Comparison of ENCODE assay signal across 8 cellular contexts in genomic region chr7:43583424-43584199, GRCh38. TPM values are rescaled to one million over a fixed set of nuclear protein-coding genes. Genes with fewer than 3 reads are reported as not detected.
DNase-seq lines count a peak whose midpoint lies in the region; ATAC-seq and TF ChIP-seq lines count a peak whose summit lies in the region.

No MANE protein-coding gene starts in this region.

- intact Hi-C loops in IMR-90 (cut with micrococcal nuclease), result loop anchor here (1.0 to 10.0 kb wide), 4 partner anchors 117 to 649 kb away; partner anchors contain the start of genes MRPL32 and PSMA2

- peak overlapping the region; percentile 57 for H3K4ac ChIP-seq in IMR-90 (ENCODE audit: low read depth, low read length)

- POLR2A ChIA-PET in IMR-90 (lab: Charles Lee; ENCODE audit: unreplicated experiment), result interaction anchor here (0.6 to 1.3 kb wide), 4 partner anchors 35 to 116 kb away, joined by 4 to 23 read pairs (median 10); no protein-coding TSS in a partner anchor

- peak overlapping the region; percentile 91 for H2AK9ac ChIP-seq in IMR-90 (replicated peaks; ENCODE audit: low read depth, low read length, poor library complexity)

- peak overlapping the region; percentile 22; the same call in 1 of the 2 replicates for H4K91ac ChIP-seq in IMR-90 (ENCODE audit: insufficient read depth, low read depth, low read length)

- H3K9me3 ChIP-seq in IMR-90 (ENCODE audit: control insufficient read depth, insufficient read depth, low read length), result no peaks in the 10 kb centered on the region

- CTCF ChIA-PET in IMR-90 (lab: Yijun Ruan, JAX), result interaction anchor here (0.6 to 2.7 kb wide), 43 partner anchors 9 to 695 kb away, joined by 3 to 104 read pairs (median 5); no protein-coding TSS in a partner anchor

- no peak for TF ChIP-seq RAD21 in IMR-90 (IDR thresholded peaks at IDR 0.05; ENCODE audit: low read length)

- H3K18ac ChIP-seq in IMR-90 (ENCODE audit: low read depth, low read length), result peak overlapping the region; percentile 58

- H3K27ac ChIP-seq in IMR-90 (ENCODE audit: insufficient read depth, low read length), result peak overlapping the region; percentile 78

- H3K56ac ChIP-seq in IMR-90 (ENCODE audit: extremely low read depth, insufficient read depth, low read length), result peak overlapping the region; percentile 89

- H4K20me1 ChIP-seq in IMR-90 (ENCODE audit: insufficient read depth, low read length), result peaks cover 50% of the 10 kb centered on the region

- peak overlapping the region; percentile 62 for H3K14ac ChIP-seq in IMR-90 (replicated peaks; ENCODE audit: low read depth, low read length)

- TF ChIP-seq CTCF in IMR-90 (conservative IDR thresholded peaks at IDR 0.05; ENCODE audit: low read depth, low read length), result no peak; the same call in none of the 2 replicates
- TF ChIP-seq CTCF in retinal pigment epithelial cell (conservative IDR thresholded peaks at IDR 0.05; ENCODE audit: low read depth, low read length), result peak; percentile 28

- H3K4me3 ChIP-seq in IMR-90 (ENCODE audit: insufficient read depth, low read depth, low read length), result peak overlapping the region; percentile 91
- peak overlapping the region; percentile 89 for H3K4me3 ChIP-seq in retinal pigment epithelial cell (ENCODE audit: low read length)

- H3K27me3 ChIP-seq in IMR-90 (ENCODE audit: control insufficient read depth, insufficient read depth, low read length), result peaks cover 2% of the 10 kb centered on the region; the same call in 1 of the 2 replicates

- H3K4me2 ChIP-seq in IMR-90 (ENCODE audit: low read depth, low read length), result peak overlapping the region; percentile 76

- no TSS peak for BruUV-seq in IMR-90 (replicated peaks; lab: Mats Ljungman, UMichigan)

- H3K4me1 ChIP-seq in IMR-90 (ENCODE audit: control insufficient read depth, insufficient read depth, low read length), result peaks cover 2% of the 10 kb centered on the region

- peak; percentile 35 for ATAC-seq in GM21528 (IDR thresholded peaks at IDR 0.05; ENCODE audit: low FRiP score, unreplicated experiment)
- peak; percentile 16 for ATAC-seq in IMR-90 (ENCODE audit: low read depth)

- no peaks in the 10 kb centered on the region for H3K36me3 ChIP-seq in IMR-90 (ENCODE audit: control insufficient read depth, insufficient read depth, low read length)

- no peak overlapping the region for H2BK20ac ChIP-seq in IMR-90 (ENCODE audit: low read depth, low read length)

- peak; percentile 43 for DNase-seq in DMS79 (lab: John Stamatoyannopoulos, UW)
- DNase-seq in IMR-90, result peak; percentile 46
- DNase-seq in SW 1271 (lab: John Stamatoyannopoulos, UW), result peak; percentile 14 to 59
- DNase-seq in amniotic stem cell (lab: John Stamatoyannopoulos, UW), result peak; percentile 22
- peak; percentile 25 for DNase-seq in hepatic stellate cell (ENCODE audit: low spot score)
- no peak for DNase-seq in retinal pigment epithelial cell (ENCODE audit: low read depth)
- DNase-seq in NCI-H128 (lab: John Stamatoyannopoulos, UW; ENCODE audit: unreplicated experiment), result no peak

- peak overlapping the region; percentile 27 for H2AK5ac ChIP-seq in IMR-90 (ENCODE audit: low read depth, low read length)

- TF ChIP-seq POLR2A in IMR-90 (IDR thresholded peaks at IDR 0.05; ENCODE audit: low read depth, low read length), result no peak; the same call in 1 of the 2 replicates

- WGBS in IMR-90 (ENCODE audit: extremely low coverage in 2 of 2, insufficient read length in 1 of 2), 2 experiments, result 3% methylated on average over 41 of the region's 66 CpGs; no CpG with 5 or more reads in 1 of the 2 experiments

- peak overlapping the region; percentile 87 for H2AFZ ChIP-seq in IMR-90 (replicated peaks; ENCODE audit: low read length, poor library complexity)

- peak overlapping the region; percentile 65 for H2BK5ac ChIP-seq in IMR-90 (ENCODE audit: low read depth, low read length, poor library complexity, severe bottlenecking)

- peaks cover 0 to 18% of the 10 kb centered on the region in 2 experiments; a peak in 2 of 4 replicates for H3K79me1 ChIP-seq in IMR-90 (ENCODE audit: low read depth in 1 of 2, low read length in 2 of 2)

- H2BK15ac ChIP-seq in IMR-90 (ENCODE audit: low read depth, low read length), result 0 out of 3 replicates have a peak overlapping the region, but pooled peaks have one; percentile 26

- H3K23ac ChIP-seq in IMR-90 (ENCODE audit: low read depth, low read length), result peak overlapping the region; percentile 80

- in situ Hi-C loops in IMR-90 (cut with MboI; ENCODE audit: low sequenced_read_pairs), result loop anchor here (5.0 kb wide), 2 partner anchors 119 to 254 kb away; no protein-coding TSS in a partner anchor

- H3K9me1 ChIP-seq in IMR-90 (ENCODE audit: insufficient read depth, low read length), result 0 out of 2 replicates have a peak, but pooled peaks cover 3% of the 10 kb centered on the region

- dilution Hi-C loops in IMR-90 (cut with HindIII; ENCODE audit: low sequenced_read_pairs, unreplicated experiment), result no loop called here

- peak overlapping the region; percentile 29 for H2BK120ac ChIP-seq in IMR-90 (ENCODE audit: low read depth, low read length)

- H3K9ac ChIP-seq in IMR-90 (ENCODE audit: low read depth, low read length), result peak overlapping the region; percentile 54

- peak overlapping the region in 1 of 2 experiments; percentile 31; a peak in 1 of 4 replicates for H4K8ac ChIP-seq in IMR-90 (ENCODE audit: low read depth in 2 of 2, low read length in 2 of 2)

- peak overlapping the region; percentile 3; the same call in 1 of the 2 replicates for H4K5ac ChIP-seq in IMR-90 (ENCODE audit: low read depth, low read length)

TF ChIP-seq in IMR-90, 13 proteins besides CTCF, POLR2A, EP300 and RAD21:
- TF ChIP-seq MXI1 (IDR thresholded peaks at IDR 0.05; ENCODE audit: borderline replicate concordance, low read depth, low read length), result peak; percentile 77
- TF ChIP-seq BHLHE40 (IDR thresholded peaks at IDR 0.05; ENCODE audit: low read depth, low read length), result peak; percentile 16; the same call in 1 of the 2 replicates
- no peak for TF ChIP-seq RFX5 (IDR thresholded peaks at IDR 0.05; ENCODE audit: low read depth, low read length)
TF ChIP-seq in IMR-90: peak in this region for 2.

RNA-seq across cellular contexts. Expression of gene STK17A, which starts 0.7 kb away (rescaled TPM):
- total RNA-seq in IMR-90 (2012; rRNA removed), result 50.5 and 81.9 TPM in 2 replicates
- polyA plus RNA-seq in IMR-90 (2012; rRNA removed), result 30.6 and 40.5 TPM in 2 replicates
- 8.4 and 11.5 TPM in 2 replicates for polyA plus RNA-seq in IMR-90 (2012; cell fraction: cytosol; rRNA removed)
- polyA plus RNA-seq in IMR-90 (2012; cell fraction: nucleus; rRNA removed; ENCODE audit: low replicate concordance), result 9.1 and 33.6 TPM in 2 replicates

Comparison
In these comparisons a context has a peak if more than half of its experiments do, and no peak if none do; other contexts are left out.
1. DNase-seq: peak in DMS79 (single experiment), IMR-90 (single experiment), SW 1271 (2 of 2), amniotic stem cell (single experiment) and hepatic stellate cell (single experiment); none in retinal pigment epithelial cell (single experiment) and NCI-H128 (single experiment).